ENCODE assay signal across 1 cellular context in genomic region chr12:14540801-14541462, GRCh38.
TF ChIP-seq lines count a peak whose summit lies in the region.

No MANE protein-coding gene starts in this region.

TF ChIP-seq in GM23338, 12 proteins besides CTCF, POLR2A, EP300 and RAD21:
- TF ChIP-seq EZH2 (IDR thresholded peaks at IDR 0.05; ENCODE audit: low read depth, unreplicated experiment) (no peak), ZNF462 (CRISPR knock-in tag; IDR thresholded peaks at IDR 0.05) (no peak), JUNB (IDR thresholded peaks at IDR 0.05; ENCODE audit: unreplicated experiment) (no peak), ZNF114 (CRISPR knock-in tag; IDR thresholded peaks at IDR 0.05) (no peak), ZNF331 (CRISPR knock-in tag; IDR thresholded peaks at IDR 0.05; ENCODE audit: low read depth) (no peak), POLR2AphosphoS5 (IDR thresholded peaks at IDR 0.05; ENCODE audit: low read depth) (no peak), EZH2phosphoT487 (IDR thresholded peaks at IDR 0.05; ENCODE audit: unreplicated experiment) (no peak), STAT1 (IDR thresholded peaks at IDR 0.05; ENCODE audit: unreplicated experiment) (no peak), ETS1 (IDR thresholded peaks at IDR 0.05) (no peak), NANOG (IDR thresholded peaks at IDR 0.05; ENCODE audit: borderline replicate concordance) (no peak), REST (IDR thresholded peaks at IDR 0.05; ENCODE audit: unreplicated experiment) (no peak), CREB1 (CRISPR knock-in tag; IDR thresholded peaks at IDR 0.05; ENCODE audit: low read depth) (no peak)
